8 cellular contexts compared by ENCODE assay signal in the genomic region with DNA sequence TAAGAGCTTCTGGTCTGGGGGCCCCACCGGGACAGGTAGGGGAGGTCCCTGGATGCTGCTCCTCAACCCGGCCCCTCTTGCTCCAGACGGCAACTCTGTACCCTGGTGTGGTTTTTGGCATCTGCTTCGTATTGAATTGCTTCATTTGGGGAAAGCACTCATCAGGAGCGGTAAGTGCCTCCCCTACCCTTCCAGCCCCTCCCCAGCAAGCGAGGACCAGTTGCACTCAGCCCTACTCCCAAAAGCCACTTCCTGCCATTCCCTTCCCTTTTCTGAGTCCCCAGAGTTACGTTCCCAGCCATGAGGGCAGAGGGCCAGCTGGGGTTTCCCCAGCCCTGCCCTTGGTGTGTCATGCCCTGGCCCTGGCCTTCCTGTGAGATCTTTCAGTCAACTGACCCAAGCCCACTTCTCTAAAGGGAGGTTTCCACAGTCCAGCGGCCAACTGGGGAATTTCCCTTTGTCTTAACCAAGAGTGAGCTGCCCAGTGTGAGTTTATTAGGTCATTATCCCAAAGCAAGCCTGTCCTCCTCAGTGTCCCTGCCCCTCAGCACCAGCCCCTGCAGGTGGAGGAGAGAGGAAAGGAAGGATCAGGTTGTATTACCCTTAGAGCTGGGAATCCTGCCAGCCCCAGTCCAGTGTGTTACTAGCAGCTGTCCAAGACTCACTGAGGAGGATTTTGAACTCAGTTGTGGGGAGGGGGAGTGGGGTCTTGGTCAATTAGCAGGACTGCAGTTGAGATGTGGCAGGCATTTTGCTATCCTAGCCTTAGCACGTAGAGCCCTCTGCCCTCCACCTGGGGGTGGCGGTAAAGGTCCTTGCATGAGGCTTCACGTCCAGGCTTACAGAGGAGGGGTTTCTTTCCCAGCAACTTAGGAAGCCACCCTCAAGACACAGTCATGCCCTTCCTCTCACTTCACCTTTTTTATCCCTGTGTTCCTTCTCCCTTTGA. TPM values are rescaled to one million over a fixed set of nuclear protein-coding genes. Genes with fewer than 3 reads are reported as not detected.
A peak's percentile ranks its signal among the peaks of the same experiment; 100 is the strongest.
DNase-seq lines count a peak whose midpoint lies in the region; ATAC-seq and TF ChIP-seq lines count a peak whose summit lies in the region.

No MANE protein-coding gene starts in this region.

- no peaks in the 10 kb centered on the region for H3K79me2 ChIP-seq in ACC112 (ENCODE audit: control insufficient read depth, insufficient read depth, low read length, unreplicated experiment)

- no peak for TF ChIP-seq POLR2A in testis (IDR thresholded peaks at IDR 0.05)

- intact Hi-C loops in testis (cut with DNase I; ENCODE audit: low total_unique reads), result no loop called here

- H3K9me3 ChIP-seq in WERI-Rb-1 (ENCODE audit: severe bottlenecking), result no peaks in the 10 kb centered on the region
- H3K9me3 ChIP-seq in mesodermal cell (ENCODE audit: control insufficient read depth, low read length), result no peaks in the 10 kb centered on the region
- H3K9me3 ChIP-seq in testis, result no peaks in the 10 kb centered on the region

- H3K27me3 ChIP-seq in ACC112 (ENCODE audit: insufficient read depth, low read length) (no peaks in the 10 kb centered on the region), WERI-Rb-1 (ENCODE audit: insufficient read depth, low read depth, severe bottlenecking) (no peaks in the 10 kb centered on the region), testis (no peaks in the 10 kb centered on the region)

- H3K36me3 ChIP-seq in ACC112 (ENCODE audit: insufficient read depth, low read length) (peaks cover 16% of the 10 kb centered on the region; the same call in 1 of the 2 replicates), WERI-Rb-1 (peaks cover 44% of the 10 kb centered on the region), mesodermal cell (ENCODE audit: control insufficient read depth, insufficient read depth, low read length) (peaks cover 72% of the 10 kb centered on the region), testis (ENCODE audit: low read depth, missing control alignments) (no peaks in the 10 kb centered on the region)

- DNase-seq in NCI-H128 (lab: John Stamatoyannopoulos, UW; ENCODE audit: unreplicated experiment), result peak; percentile 77
- DNase-seq in WERI-Rb-1, result peak; percentile 82
- DNase-seq in epithelial cell of proximal tubule (ENCODE audit: low read depth), result peak; percentile 86
- peak; percentile 71 for DNase-seq in testis

- H3K27ac ChIP-seq in ACC112 (ENCODE audit: low read depth, low read length) (peak overlapping the region; percentile 71; the same call in 1 of the 2 replicates), WERI-Rb-1 (peak overlapping the region; percentile 27), mesodermal cell (ENCODE audit: low read depth, low read length, severe bottlenecking) (peak overlapping the region; percentile 68), testis (no peak overlapping the region)

- no peak overlapping the region for H2AFZ ChIP-seq in ACC112 (ENCODE audit: low read length, unreplicated experiment)

- H3K4me1 ChIP-seq in ACC112 (ENCODE audit: control insufficient read depth, insufficient read depth, low read length, unreplicated experiment), result peaks cover 14% of the 10 kb centered on the region
- H3K4me1 ChIP-seq in mesodermal cell (ENCODE audit: control insufficient read depth, insufficient read depth, low read length, poor library complexity, severe bottlenecking), result peaks cover 6% of the 10 kb centered on the region
- H3K4me1 ChIP-seq in testis, result peaks cover 10% of the 10 kb centered on the region

- H3K4me3 ChIP-seq in ACC112 (ENCODE audit: low read depth, low read length) (no peak overlapping the region), WERI-Rb-1 (ENCODE audit: low read depth, low read length) (no peak overlapping the region), epithelial cell of proximal tubule (ENCODE audit: low read depth, low read length) (no peak overlapping the region), mesodermal cell (ENCODE audit: extremely low read depth, insufficient read depth, low read length, poor library complexity, severe bottlenecking) (no peak overlapping the region), testis (no peak overlapping the region)

- no peak for ATAC-seq in GM19324 (IDR thresholded peaks at IDR 0.05; ENCODE audit: low FRiP score, unreplicated experiment)

- TF ChIP-seq CTCF in GM12873 (IDR thresholded peaks at IDR 0.05; ENCODE audit: insufficient read depth, low read depth, low read length, missing control alignments) (peak; percentile 60), WERI-Rb-1 (IDR thresholded peaks at IDR 0.05; ENCODE audit: low read depth, low read length) (peak; percentile 96), epithelial cell of proximal tubule (conservative IDR thresholded peaks at IDR 0.05; ENCODE audit: low read depth, low read length) (peak; percentile 41), testis (IDR thresholded peaks at IDR 0.05) (peak in 1 of 3 experiments; percentile 6)

- 73 to 74% methylated on average over 7 to 9 of the region's 11 CpGs for WGBS in mesodermal cell (ENCODE audit: insufficient coverage in 2 of 2), 2 experiments
- 52 to 59% methylated on average over 9 to 11 of the region's 11 CpGs for WGBS in testis, 2 donors

RNA-seq across cellular contexts. Expression of gene TM9SF4, which starts 45.8 kb away (rescaled TPM):
- 25.7 and 29.4 TPM in 2 replicates for total RNA-seq in epithelial cell of proximal tubule
- 50.7 TPM for polyA plus RNA-seq in mesodermal cell (2013, experiment 1 of 2)
- 39.5 TPM for polyA plus RNA-seq in mesodermal cell (2013, experiment 2 of 2)
- 10 to 100 TPM; 54.3 to 55.8 TPM for total RNA-seq in testis
- 53.2 TPM for polyA plus RNA-seq in testis (ENCODE audit: insufficient read depth, low read depth, low replicate concordance)

RNA-seq across cellular contexts. Expression of gene PLAGL2, which starts 52.3 kb away (rescaled TPM):
- total RNA-seq in epithelial cell of proximal tubule (7.8 and 9.0 TPM in 2 replicates), testis (10 to 100 TPM; 30.5 to 36.8 TPM)
- polyA plus RNA-seq in mesodermal cell (2013, experiment 1 of 2), result 15.4 TPM
- polyA plus RNA-seq in mesodermal cell (2013, experiment 2 of 2), result 13.5 TPM
- polyA plus RNA-seq in testis (ENCODE audit: insufficient read depth, low read depth, low replicate concordance), result 33.5 TPM

RNA-seq across cellular contexts. Expression of gene POFUT1, which starts 52.4 kb away (rescaled TPM):
- 23.8 and 45.9 TPM in 2 replicates for total RNA-seq in epithelial cell of proximal tubule
- 29.5 TPM for polyA plus RNA-seq in mesodermal cell (2013, experiment 1 of 2)
- polyA plus RNA-seq in mesodermal cell (2013, experiment 2 of 2), result 31.0 TPM
- 10 to 100 TPM; 46.6 to 54.2 TPM for total RNA-seq in testis
- 31.0 TPM for polyA plus RNA-seq in testis (ENCODE audit: insufficient read depth, low read depth, low replicate concordance)

Comparison
In these comparisons a context has a peak if more than half of its experiments do, and no peak if none do; other contexts are left out.
1. H3K27ac ChIP-seq: peak in ACC112 (single experiment), WERI-Rb-1 (single experiment) and mesodermal cell (single experiment); none in testis (0 of 2).
2. Peak in every context shown above with its lines, with median percentiles within 50 percentile points of each other: DNase-seq.